Comparison of ENCODE assay signal across 8 cellular contexts in the genomic region with DNA sequence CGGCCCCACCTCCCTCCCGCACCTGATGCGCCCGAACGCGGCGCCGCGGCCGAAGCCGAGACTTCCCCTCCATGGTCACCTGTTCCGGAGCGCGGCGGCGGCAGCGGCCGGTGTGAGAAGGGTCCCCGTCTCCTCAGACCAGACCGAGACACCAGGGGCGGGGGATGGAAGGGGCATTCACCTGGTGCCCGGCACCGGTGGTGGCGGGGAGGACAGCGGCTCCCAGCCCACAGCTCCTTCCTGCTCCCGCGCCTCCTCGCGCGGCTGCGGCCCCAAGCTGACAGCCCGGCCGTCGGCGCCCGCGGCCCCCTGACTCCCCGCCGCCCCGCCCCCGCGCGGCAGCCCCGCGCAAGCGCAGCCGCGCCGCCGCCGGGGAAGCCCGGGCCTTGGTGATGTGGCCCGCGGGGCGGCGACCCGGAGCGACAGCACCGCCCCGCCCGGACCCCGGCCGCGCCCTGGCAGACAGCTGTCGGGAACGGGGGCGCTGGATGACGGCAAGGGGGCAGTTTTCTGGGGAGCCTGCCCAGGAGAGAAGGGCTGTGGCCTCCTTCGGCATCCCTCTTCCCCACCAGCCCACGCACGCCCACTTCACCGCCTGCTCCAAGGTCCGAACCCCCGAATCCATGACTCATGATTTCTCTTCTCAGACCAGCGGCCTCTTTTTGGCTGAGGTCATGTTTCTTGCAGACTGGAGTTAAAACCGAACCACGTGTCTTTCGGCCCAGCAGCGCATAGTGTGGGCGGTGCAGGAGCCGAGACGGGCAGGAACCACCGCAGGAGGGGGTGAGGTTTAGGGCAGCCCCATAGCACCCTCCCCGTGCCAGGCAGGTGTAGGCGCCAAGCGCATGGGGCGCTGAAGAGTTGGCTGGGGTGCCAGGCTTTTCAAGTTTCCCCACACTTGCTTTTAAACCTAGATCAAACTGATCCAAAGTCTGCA. TPM values are rescaled to one million over a fixed set of nuclear protein-coding genes. Genes with fewer than 3 reads are reported as not detected.
DNase-seq lines count a peak whose midpoint lies in the region; FAIRE-seq and TF ChIP-seq lines count a peak whose summit lies in the region.

A gene with protein sequence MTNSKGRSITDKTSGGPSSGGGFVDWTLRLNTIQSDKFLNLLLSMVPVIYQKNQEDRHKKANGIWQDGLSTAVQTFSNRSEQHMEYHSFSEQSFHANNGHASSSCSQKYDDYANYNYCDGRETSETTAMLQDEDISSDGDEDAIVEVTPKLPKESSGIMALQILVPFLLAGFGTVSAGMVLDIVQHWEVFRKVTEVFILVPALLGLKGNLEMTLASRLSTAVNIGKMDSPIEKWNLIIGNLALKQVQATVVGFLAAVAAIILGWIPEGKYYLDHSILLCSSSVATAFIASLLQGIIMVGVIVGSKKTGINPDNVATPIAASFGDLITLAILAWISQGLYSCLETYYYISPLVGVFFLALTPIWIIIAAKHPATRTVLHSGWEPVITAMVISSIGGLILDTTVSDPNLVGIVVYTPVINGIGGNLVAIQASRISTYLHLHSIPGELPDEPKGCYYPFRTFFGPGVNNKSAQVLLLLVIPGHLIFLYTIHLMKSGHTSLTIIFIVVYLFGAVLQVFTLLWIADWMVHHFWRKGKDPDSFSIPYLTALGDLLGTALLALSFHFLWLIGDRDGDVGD (minus strand): TSS at position 282 of the 937 bp plus-strand sequence. CDS start 29,763 bp downstream, outside the sequence.

- H3K4me3 ChIP-seq in GM12865 (ENCODE audit: low read depth, low read length) (peak within 1 kb of the TSS; percentile 85), MG63 (peak within 1 kb of the TSS; percentile 63), right atrium auricular region (peak within 1 kb of the TSS; percentile 76 to 86)

- DNase-seq in GM12865 (ENCODE audit: low read depth) (peak; percentile 89), HCEC 1CT (peak; percentile 88), MG63 (peak; percentile 93), T-helper 1 cell (peak; percentile 59 to 83 (median 67)), amygdala (lab: John Stamatoyannopoulos, UW) (peak in 50 of 56 donors; percentile 10 to 82 (median 54)), right atrium auricular region (ENCODE audit: low spot score) (peak; percentile 89), pulmonary artery endothelial cell (ENCODE audit: low read depth, low spot score) (peak; percentile 54), urothelium cell line (ENCODE audit: low spot score) (peak; percentile 86)

- H3K9me3 ChIP-seq in MG63 (no peaks in the 10 kb centered on the region), right atrium auricular region (no peaks in the 10 kb centered on the region)

- TF ChIP-seq CTCF in GM12865 (IDR thresholded peaks at IDR 0.05; ENCODE audit: insufficient read depth, low read depth, low read length, missing control alignments) = peak; percentile 29
- TF ChIP-seq CTCF in right atrium auricular region (IDR thresholded peaks at IDR 0.05) = peak in 1 of 2 donors; percentile 11

- H3K36me3 ChIP-seq in MG63 (no peaks in the 10 kb centered on the region), right atrium auricular region (no peaks in the 10 kb centered on the region)

- H3K4me1 ChIP-seq in right atrium auricular region = peaks cover 0 to 11% of the 10 kb centered on the region in 2 donors

- no peak for FAIRE-seq in urothelium cell line (lab: Jason Lieb, UNC)

- no peaks in the 10 kb centered on the region for H3K27me3 ChIP-seq in MG63
- no peaks in the 10 kb centered on the region for H3K27me3 ChIP-seq in right atrium auricular region

- H3K27ac ChIP-seq in right atrium auricular region = peak within 1 kb of the TSS; percentile 83

RNA-seq across cellular contexts. Expression of the gene that starts here (rescaled TPM):
- total RNA-seq in MG63 (2014; rRNA removed; shearing (Covaris generic); ENCODE audit: low replicate concordance) = 2.2 and 4.2 TPM in 2 replicates
- total RNA-seq in right atrium auricular region = 10 to 100 TPM; 12.0 to 17.5 TPM
- 14.3 and 24.5 TPM in 2 replicates for total RNA-seq in pulmonary artery endothelial cell

Comparison
In these comparisons a context has a peak if more than half of its experiments do, and no peak if none do; other contexts are left out.
1. Peak in every context shown above with its lines: DNase-seq, H3K4me3 ChIP-seq and H3K27ac ChIP-seq.